Comparison of ENCODE assay signal across 20 cellular contexts in genomic region chr22:37912171-37912570, GRCh38. TPM values are rescaled to one million over a fixed set of nuclear protein-coding genes. Genes with fewer than 3 reads are reported as not detected.
A peak's percentile ranks its signal among the peaks of the same experiment; 100 is the strongest.
DNase-seq lines count a peak whose midpoint lies in the region; ATAC-seq and TF ChIP-seq lines count a peak whose summit lies in the region.
"Had no signal": no experiment of that assay in that cellular context is flagged by ENCODE, and none has a peak within 500 bp of the region (broad histone marks: within the 10 kb centered on the region; RNA-seq: fewer than 3 reads in every experiment).

No MANE protein-coding gene starts in this region.

- H3K4me3 Mint-ChIP-seq in WTC11 = no peak overlapping the region
- peak overlapping the region in 1 of 10 donors; percentile 64 for H3K4me3 Mint-ChIP-seq in naive thymus-derived CD8-positive, alpha-beta T cell
- H3K4me3 Mint-ChIP-seq in type B pancreatic cell = no peak overlapping the region
- H3K4me3 Mint-ChIP-seq: activated CD8-positive, alpha-beta memory T cell treated with anti-CD3 and anti-CD28 coated beads, Interleukin-2, amount 10 ng/mL, durations not matched to agents 7 days and 5 days had no signal

- POLR2A ChIA-PET in WTC11 (lab: Charles Lee) = interaction anchor here (0.7 kb wide), 1 partner anchor 19 kb away, joined by 3 read pairs; no protein-coding TSS in a partner anchor
- POLR2A ChIA-PET in naive thymus-derived CD8-positive, alpha-beta T cell (lab: Charles Lee) = interaction anchor here (1.1 kb wide), 1 partner anchor 16 kb away, joined by 3 read pairs; no protein-coding TSS in a partner anchor

- CTCF ChIA-PET in WTC11 (lab: Charles Lee) = interaction anchor here (0.7 to 1.0 kb wide), 2 partner anchors 18 to 22 kb away, joined by 3 to 6 read pairs; no protein-coding TSS in a partner anchor

- H3K27me3 Mint-ChIP-seq in WTC11 (ENCODE audit: low read depth) = no peaks in the 10 kb centered on the region
- no peaks in the 10 kb centered on the region for H3K27me3 Mint-ChIP-seq in naive thymus-derived CD8-positive, alpha-beta T cell
- H3K27me3 Mint-ChIP-seq in type B pancreatic cell = no peaks in the 10 kb centered on the region
- H3K27me3 Mint-ChIP-seq: activated CD8-positive, alpha-beta memory T cell treated with anti-CD3 and anti-CD28 coated beads, Interleukin-2, amount 10 ng/mL, durations not matched to agents 7 days and 5 days had no signal

- DNase-seq in Right ventricle myocardium inferior (ENCODE audit: missing footprints) = peak; percentile 44
- DNase-seq in left cardiac atrium = no peak
- DNase-seq in WTC11 (ENCODE audit: low spot score) = no peak
- DNase-seq in naive thymus-derived CD8-positive, alpha-beta T cell = peak in 2 of 10 donors; percentile 29 to 31
- DNase-seq in type B pancreatic cell (ENCODE audit: extremely low spot score, unreplicated experiment) = no peak
- DNase-seq in GOT3 (lab: John Stamatoyannopoulos, UW) = no peak
- no peak for DNase-seq in spleen
- DNase-seq in NOMO-1 (lab: John Stamatoyannopoulos, UW; ENCODE audit: unreplicated experiment in 2 of 2) = no peak
- DNase-seq: activated CD4-positive, alpha-beta T cell treated with anti-CD3 and anti-CD28 coated beads for 1 hour; activated CD8-positive, alpha-beta memory T cell treated with anti-CD3 and anti-CD28 coated beads, Interleukin-2, amount 10 ng/mL, durations not matched to agents 7 days and 5 days; DMS53; effector CD8-positive, alpha-beta T cell; NCI-H1436; NCI-H524 treated with DMSO at 0.1 percent for 48 hours; RPMI8226; stimulated activated CD4-positive, alpha-beta T cell treated with anti-CD3 and anti-CD28 coated beads, Interleukin-4, amount 100 ng/mL, for 24 hours had no signal

- no peak for ATAC-seq in Right ventricle myocardium inferior
- no peak for ATAC-seq in left cardiac atrium
- no peak for ATAC-seq in WTC11
- ATAC-seq in naive thymus-derived CD8-positive, alpha-beta T cell = peak in 1 of 2 donors; percentile 81
- ATAC-seq: activated CD8-positive, alpha-beta memory T cell treated with anti-CD3 and anti-CD28 coated beads, Interleukin-2, amount 10 ng/mL, durations not matched to agents 7 days and 5 days had no signal

- H3K36me3 Mint-ChIP-seq in WTC11 (peaks cover 8% of the 10 kb centered on the region), type B pancreatic cell (peaks cover 12% of the 10 kb centered on the region)
- H3K36me3 Mint-ChIP-seq in naive thymus-derived CD8-positive, alpha-beta T cell = peaks cover 0 to 27% (median 0%) of the 10 kb centered on the region in 3 donors
- H3K36me3 Mint-ChIP-seq: activated CD8-positive, alpha-beta memory T cell treated with anti-CD3 and anti-CD28 coated beads, Interleukin-2, amount 10 ng/mL, durations not matched to agents 7 days and 5 days had no signal

- no peak overlapping the region for H3K4me3 ChIP-seq in spleen
- H3K4me3 ChIP-seq: GM12878, smooth muscle cell had no signal

- H3K4me1 Mint-ChIP-seq in WTC11 (peaks cover 38% of the 10 kb centered on the region), type B pancreatic cell (ENCODE audit: unreplicated experiment) (peaks cover 36% of the 10 kb centered on the region)
- H3K4me1 Mint-ChIP-seq in naive thymus-derived CD8-positive, alpha-beta T cell = peaks cover 21 to 47% (median 29%) of the 10 kb centered on the region in 4 donors

- TF ChIP-seq CTCF in WTC11 (IDR thresholded peaks at IDR 0.05) (no peak), type B pancreatic cell (conservative IDR thresholded peaks at IDR 0.05) (no peak), spleen (IDR thresholded peaks at IDR 0.05 in 8 of 11, conservative IDR thresholded peaks at IDR 0.05 in 3 of 11) (no peak)

- H3K4me1 ChIP-seq in spleen = peaks cover 0 to 26% (median 8%) of the 10 kb centered on the region in 6 donors

- intact Hi-C loops in Right ventricle myocardium inferior (cut with DNase I) (no loop called here), left cardiac atrium (cut with DNase I) (no loop called here), spleen (cut with DNase I; ENCODE audit: low total_unique reads) (no loop called here)

- peaks cover 0 to 73% (median 17%) of the 10 kb centered on the region in 6 donors for H3K36me3 ChIP-seq in spleen

- peak overlapping the region; percentile 78 for H3K27ac Mint-ChIP-seq in WTC11
- peak overlapping the region in 7 of 10 donors; percentile 58 to 88 (median 83) for H3K27ac Mint-ChIP-seq in naive thymus-derived CD8-positive, alpha-beta T cell
- peak overlapping the region; percentile 58 for H3K27ac Mint-ChIP-seq in type B pancreatic cell
- H3K27ac Mint-ChIP-seq: activated CD8-positive, alpha-beta memory T cell treated with anti-CD3 and anti-CD28 coated beads, Interleukin-2, amount 10 ng/mL, durations not matched to agents 7 days and 5 days had no signal

- WGBS in spleen, 5 donors = 78 to 97% (median 82%) methylated on average over 7 to 8 of the region's 8 CpGs

- no peak overlapping the region for H3K27ac ChIP-seq in spleen

- TF ChIP-seq POLR2A in spleen (IDR thresholded peaks at IDR 0.05) = no peak

- no peaks in the 10 kb centered on the region for H3K9me3 ChIP-seq in spleen

- H3K9me3 Mint-ChIP-seq in WTC11 = no peaks in the 10 kb centered on the region
- H3K9me3 Mint-ChIP-seq in naive thymus-derived CD8-positive, alpha-beta T cell = no peaks in the 10 kb centered on the region
- no peaks in the 10 kb centered on the region for H3K9me3 Mint-ChIP-seq in type B pancreatic cell

- H3K27me3 ChIP-seq in spleen (replicated peaks in 1 of 7) = no peaks in the 10 kb centered on the region

TF ChIP-seq in WTC11, 78 proteins besides CTCF, POLR2A, EP300 and RAD21 (continues in another document):
- no peak for TF ChIP-seq MYBL2 (CRISPR knock-in tag; IDR thresholded peaks at IDR 0.05)
- TF ChIP-seq ZNF281 (CRISPR knock-in tag; IDR thresholded peaks at IDR 0.05) = no peak

RNA-seq across cellular contexts. Expression of gene MICALL1, which starts 6.1 kb away (rescaled TPM):
- 19.4 TPM for total RNA-seq in Right ventricle myocardium inferior
- 10 to 100 TPM; 14.3 to 18.3 TPM for total RNA-seq in left cardiac atrium
- total RNA-seq in WTC11 (2021) = 34.1 to 47.2 TPM (median 38.6 TPM) in 3 replicates
- total RNA-seq in naive thymus-derived CD8-positive, alpha-beta T cell = 10 to 100 TPM; 26.3 to 28.5 TPM
- polyA plus RNA-seq in naive thymus-derived CD8-positive, alpha-beta T cell = 1 to 10 TPM; 1.3 to 4.7 (median 1.5) TPM
- 56.5 and 107 TPM in 2 replicates for total RNA-seq in type B pancreatic cell (ENCODE audit: low replicate concordance)
- 10 to 100 TPM; 15.7 to 29.4 (median 21.8) TPM for total RNA-seq in spleen
- 10 to 100 TPM in 1 of 3 donors, 1 to 10 TPM in 2; 3.8 to 11.6 (median 4.1) TPM for polyA plus RNA-seq in spleen

RNA-seq across cellular contexts. Expression of gene C22orf23, which starts 41.2 kb away (rescaled TPM):
- total RNA-seq in Right ventricle myocardium inferior (0.68 TPM), left cardiac atrium (under 1 TPM in 1 of 2 donors, not detected in 1; 0.21 TPM), WTC11 (2021) (0.16 to 0.96 TPM (median 0.72 TPM) in 3 replicates), type B pancreatic cell (ENCODE audit: low replicate concordance) (0.64 and 0.70 TPM in 2 replicates), spleen (not detected)
- not detected for total RNA-seq in naive thymus-derived CD8-positive, alpha-beta T cell
- polyA plus RNA-seq in naive thymus-derived CD8-positive, alpha-beta T cell = not detected
- polyA plus RNA-seq in spleen = under 1 TPM; 0.04 to 0.16 (median 0.05) TPM
- total RNA-seq: astrocyte, MCF 10A had no signal

RNA-seq across cellular contexts. Expression of gene POLR2F, which starts 41.3 kb away (rescaled TPM):
- total RNA-seq in Right ventricle myocardium inferior = 88.8 TPM
- 10 to 100 TPM; 62.6 to 68.1 TPM for total RNA-seq in left cardiac atrium
- 128 to 138 TPM (median 132 TPM) in 3 replicates for total RNA-seq in WTC11 (2021)
- total RNA-seq in naive thymus-derived CD8-positive, alpha-beta T cell = 10 to 100 TPM; 38.0 to 40.7 TPM
- 100 to 1,000 TPM; 129 to 172 (median 145) TPM for polyA plus RNA-seq in naive thymus-derived CD8-positive, alpha-beta T cell
- total RNA-seq in type B pancreatic cell (ENCODE audit: low replicate concordance) = 92.0 and 99.6 TPM in 2 replicates
- total RNA-seq in spleen = 10 to 100 TPM; 28.0 to 68.3 (median 35.5) TPM
- polyA plus RNA-seq in spleen = 100 to 1,000 TPM in 1 of 3 donors, 10 to 100 TPM in 2; 82.1 to 111 (median 88.9) TPM
